9 cellular contexts compared by ENCODE assay signal in genomic region chr14:96146131-96146771, GRCh38. TPM values are rescaled to one million over a fixed set of nuclear protein-coding genes. Genes with fewer than 3 reads are reported as not detected.
A peak's percentile ranks its signal among the peaks of the same experiment; 100 is the strongest.
DNase-seq lines count a peak whose midpoint lies in the region; ATAC-seq and TF ChIP-seq lines count a peak whose summit lies in the region.
"Had no signal": no experiment of that assay in that cellular context is flagged by ENCODE, and none has a peak within 500 bp of the region (broad histone marks: within the 10 kb centered on the region; RNA-seq: fewer than 3 reads in every experiment).

No MANE protein-coding gene starts in this region.

- TF ChIP-seq CTCF in colonic mucosa (IDR thresholded peaks at IDR 0.05) (no peak), lung (IDR thresholded peaks at IDR 0.05; ENCODE audit: control extremely low read depth, extremely low read depth) (no peak), type B pancreatic cell (conservative IDR thresholded peaks at IDR 0.05) (no peak), testis (IDR thresholded peaks at IDR 0.05) (no peak)

- no peaks in the 10 kb centered on the region for H3K27me3 Mint-ChIP-seq in type B pancreatic cell
- peaks cover 14% of the 10 kb centered on the region for H3K27me3 Mint-ChIP-seq in activated CD8-positive, alpha-beta T cell treated with anti-CD3 and anti-CD28 coated beads, Interleukin-2, amount 10 ng/mL, durations not matched to agents 7 days and 5 days (ENCODE audit: low read depth)

- peak overlapping the region; percentile 12 for H3K4me3 Mint-ChIP-seq in type B pancreatic cell
- no peak overlapping the region for H3K4me3 Mint-ChIP-seq in activated CD8-positive, alpha-beta T cell treated with anti-CD3 and anti-CD28 coated beads, Interleukin-2, amount 10 ng/mL, durations not matched to agents 7 days and 5 days

- intact Hi-C loops in colonic mucosa (cut with DNase I), result no loop called here
- intact Hi-C loops in testis (cut with DNase I; ENCODE audit: low total_unique reads), result no loop called here

- peaks cover 8% of the 10 kb centered on the region for H3K4me1 Mint-ChIP-seq in type B pancreatic cell (ENCODE audit: unreplicated experiment)
- no peaks in the 10 kb centered on the region for H3K4me1 Mint-ChIP-seq in activated CD8-positive, alpha-beta T cell treated with anti-CD3 and anti-CD28 coated beads, Interleukin-2, amount 10 ng/mL, durations not matched to agents 7 days and 5 days (ENCODE audit: low read depth)

- H3K9me3 ChIP-seq in colonic mucosa (no peaks in the 10 kb centered on the region), lung (ENCODE audit: control insufficient read depth in 2 of 2, insufficient read depth in 1 of 2, low read length in 1 of 2) (peaks cover 2 to 3% of the 10 kb centered on the region in 2 donors), testis (no peaks in the 10 kb centered on the region)

- H3K36me3 Mint-ChIP-seq in type B pancreatic cell, result no peaks in the 10 kb centered on the region
- no peaks in the 10 kb centered on the region for H3K36me3 Mint-ChIP-seq in activated CD8-positive, alpha-beta T cell treated with anti-CD3 and anti-CD28 coated beads, Interleukin-2, amount 10 ng/mL, durations not matched to agents 7 days and 5 days (ENCODE audit: low read depth)

- H3K27ac Mint-ChIP-seq in type B pancreatic cell, result no peak overlapping the region
- no peak overlapping the region for H3K27ac Mint-ChIP-seq in activated CD8-positive, alpha-beta T cell treated with anti-CD3 and anti-CD28 coated beads, Interleukin-2, amount 10 ng/mL, durations not matched to agents 7 days and 5 days

- H3K4me3 ChIP-seq in colonic mucosa (no peak overlapping the region), lung (no peak overlapping the region), testis (no peak overlapping the region)

- DNase-seq in NCI-H345 treated with DMSO at 0.1 percent for 48 hours (lab: John Stamatoyannopoulos, UW; ENCODE audit: unreplicated experiment) (peak; percentile 11), colonic mucosa (no peak), lung (ENCODE audit: low spot score) (peak; percentile 35), type B pancreatic cell (ENCODE audit: extremely low spot score, unreplicated experiment) (peak; percentile 27), testis (no peak), NCI-H1092 (lab: John Stamatoyannopoulos, UW) (no peak), NOMO-1 treated with DMSO at 0.1 percent for 48 hours (lab: John Stamatoyannopoulos, UW; ENCODE audit: unreplicated experiment) (no peak)
- no peak for DNase-seq in activated CD8-positive, alpha-beta T cell treated with anti-CD3 and anti-CD28 coated beads, Interleukin-2, amount 10 ng/mL, durations not matched to agents 7 days and 5 days
- DNase-seq: NCI-H82 had no signal

- no peaks in the 10 kb centered on the region for H3K36me3 ChIP-seq in colonic mucosa
- no peaks in the 10 kb centered on the region for H3K36me3 ChIP-seq in lung (ENCODE audit: control insufficient read depth in 2 of 2, insufficient read depth in 2 of 2, low read length in 2 of 2)
- H3K36me3 ChIP-seq in testis (ENCODE audit: low read depth, missing control alignments), result no peaks in the 10 kb centered on the region

- no peak overlapping the region for H3K9ac ChIP-seq in colonic mucosa (ENCODE audit: low read depth in 2 of 2, low read length in 2 of 2)

- H3K27ac ChIP-seq in colonic mucosa (peak overlapping the region; percentile 12), lung (ENCODE audit: low read depth in 1 of 2, low read length in 1 of 2) (no peak overlapping the region), testis (no peak overlapping the region)

- H3K27me3 ChIP-seq in colonic mucosa (no peaks in the 10 kb centered on the region), lung (ENCODE audit: control insufficient read depth, insufficient read depth) (no peaks in the 10 kb centered on the region), testis (no peaks in the 10 kb centered on the region)

- WGBS in lung, 2 donors, result 58 to 77% methylated on average over 4 of the region's 4 CpGs
- 89 to 98% methylated on average over 4 of the region's 4 CpGs for WGBS in testis, 2 donors

- POLR2A ChIA-PET in activated CD8-positive, alpha-beta T cell treated with anti-CD3 and anti-CD28 coated beads, Interleukin-2, amount 10 ng/mL, durations not matched to agents 7 days and 5 days (lab: Charles Lee), result no interaction called here

- CTCF ChIA-PET in activated CD8-positive, alpha-beta T cell treated with anti-CD3 and anti-CD28 coated beads, Interleukin-2, amount 10 ng/mL, durations not matched to agents 7 days and 5 days (lab: Charles Lee), result no interaction called here

- peaks cover 9% of the 10 kb centered on the region for H3K9me3 Mint-ChIP-seq in type B pancreatic cell
- H3K9me3 Mint-ChIP-seq in activated CD8-positive, alpha-beta T cell treated with anti-CD3 and anti-CD28 coated beads, Interleukin-2, amount 10 ng/mL, durations not matched to agents 7 days and 5 days (ENCODE audit: insufficient read depth), result no peaks in the 10 kb centered on the region

- no peak for TF ChIP-seq POLR2A in testis (IDR thresholded peaks at IDR 0.05)

- H3K4me1 ChIP-seq in colonic mucosa (no peaks in the 10 kb centered on the region), lung (ENCODE audit: control insufficient read depth in 2 of 2, insufficient read depth in 2 of 2, low read length in 2 of 2) (peaks cover 0 to 2% of the 10 kb centered on the region in 2 donors), testis (no peaks in the 10 kb centered on the region)

- ATAC-seq in lung (ENCODE audit: insufficient read depth, low FRiP score), result no peak
- ATAC-seq in activated CD8-positive, alpha-beta T cell treated with anti-CD3 and anti-CD28 coated beads, Interleukin-2, amount 10 ng/mL, durations not matched to agents 7 days and 5 days, result no peak

RNA-seq across cellular contexts. Expression of gene BDKRB2, which starts 58.4 kb away (rescaled TPM):
- total RNA-seq in colonic mucosa, result 10 to 100 TPM; 11.3 to 23.3 TPM
- total RNA-seq in lung, result 1 to 10 TPM; 2.1 to 2.6 TPM
- 1 to 10 TPM in 1 of 2 donors, under 1 TPM in 1; 0.77 to 5.8 TPM for polyA plus RNA-seq in lung
- total RNA-seq in type B pancreatic cell (ENCODE audit: low replicate concordance), result 2.1 and 3.6 TPM in 2 replicates
- under 1 TPM; 0.63 to 0.87 TPM for total RNA-seq in testis
- 2.9 TPM for polyA plus RNA-seq in testis (ENCODE audit: insufficient read depth, low read depth, low replicate concordance)
- not detected for total RNA-seq in activated CD8-positive, alpha-beta T cell treated with anti-CD3 and anti-CD28 coated beads, Interleukin-2, amount 10 ng/mL, durations not matched to agents 7 days and 5 days

Comparison
In these comparisons a context has a peak if more than half of its experiments do, and no peak if none do; other contexts are left out.
1. DNase-seq: peak in NCI-H345 treated with DMSO at 0.1 percent for 48 hours (single experiment), lung (single experiment) and type B pancreatic cell (single experiment); none in colonic mucosa (single experiment), testis (single experiment), NCI-H1092 (single experiment), activated CD8-positive, alpha-beta T cell treated with anti-CD3 and anti-CD28 coated beads, Interleukin-2, amount 10 ng/mL, durations not matched to agents 7 days and 5 days (single experiment) and NOMO-1 treated with DMSO at 0.1 percent for 48 hours (single experiment).